In genomic region chr6:19325335-19325789, GRCh38 we compare ENCODE assay signal across 26 cellular contexts.
A peak's percentile ranks its signal among the peaks of the same experiment; 100 is the strongest.
DNase-seq lines count a peak whose midpoint lies in the region; ATAC-seq and TF ChIP-seq lines count a peak whose summit lies in the region.
"Had no signal": no experiment of that assay in that cellular context is flagged by ENCODE, and none has a peak within 500 bp of the region (broad histone marks: within the 10 kb centered on the region; RNA-seq: fewer than 3 reads in every experiment).

No MANE protein-coding gene starts in this region.

- H3K36me3 ChIP-seq in breast epithelium: no peaks in the 10 kb centered on the region
- no peaks in the 10 kb centered on the region for H3K36me3 ChIP-seq in mammary epithelial cell (ENCODE audit: insufficient read depth, low read length)
- H3K36me3 ChIP-seq in aorta (ENCODE audit: control insufficient read depth in 1 of 2, insufficient read depth in 2 of 2, low read length in 1 of 2): no peaks in the 10 kb centered on the region
- H3K36me3 ChIP-seq: BLaER1 treated with 17β-estradiol and CSF1 and Interleukin-3, amounts not matched to agents 10 nM and 100 nM; gastrocnemius medialis; lower lobe of right lung; neural progenitor cell had no signal

- in situ Hi-C loops in mammary epithelial cell (cut with MboI; ENCODE audit: low sequenced_read_pairs in 2 of 2): no loop called here

- H3K27ac Mint-ChIP-seq in chondrocyte (ENCODE audit: unreplicated experiment) (peak overlapping the region; percentile 53), mesothelial cell of epicardium (peak overlapping the region; percentile 41)
- H3K27ac Mint-ChIP-seq: activated naive CD4-positive, alpha-beta T cell treated with anti-CD3 and anti-CD28 coated beads, Interleukin-2, amount 50 U/mL, for 24 hours; activated T-helper 1 cell treated with anti-CD3 and anti-CD28 coated beads, Interleukin-12 subunit alpha, Interleukin-12 subunit beta, Interleukin-2, Interleukin-4 antibody, amounts not matched to agents 30 ng/mL and 10 ng/mL and 1 ng/mL, durations not matched to agents 14 hours and 24 hours and 36 hours; H9; neural progenitor cell; WTC11 had no signal

- H3K4me3 Mint-ChIP-seq in chondrocyte (ENCODE audit: unreplicated experiment): no peak overlapping the region
- H3K4me3 Mint-ChIP-seq in mesothelial cell of epicardium: no peak overlapping the region
- H3K4me3 Mint-ChIP-seq: activated naive CD4-positive, alpha-beta T cell treated with anti-CD3 and anti-CD28 coated beads, Interleukin-2, amount 50 U/mL, for 24 hours; activated T-helper 1 cell treated with anti-CD3 and anti-CD28 coated beads, Interleukin-12 subunit alpha, Interleukin-12 subunit beta, Interleukin-2, Interleukin-4 antibody, amounts not matched to agents 30 ng/mL and 10 ng/mL and 1 ng/mL, durations not matched to agents 14 hours and 24 hours and 36 hours; central memory CD8-positive, alpha-beta T cell; H9; neural progenitor cell; WTC11 had no signal

- no peaks in the 10 kb centered on the region for H4K20me1 ChIP-seq in mammary epithelial cell (ENCODE audit: insufficient read depth, low read length)
- H4K20me1 ChIP-seq: BLaER1 treated with 17β-estradiol and CSF1 and Interleukin-3, amounts not matched to agents 10 nM and 100 nM had no signal

- intact Hi-C loops in breast epithelium (cut with DNase I; ENCODE audit: low total_unique reads): no loop called here
- intact Hi-C loops in mammary epithelial cell (cut with micrococcal nuclease): no loop called here
- intact Hi-C loops in aorta (cut with DNase I): loop anchor here in 1 of 2 donors (10.0 kb wide), 1 partner anchor 519 kb away; no protein-coding TSS in a partner anchor

- no TSS peak for BruUV-seq in mammary epithelial cell (replicated peaks; lab: Mats Ljungman, UMichigan)

- TF ChIP-seq CTCF in breast epithelium (IDR thresholded peaks at IDR 0.05): no peak
- no peak for TF ChIP-seq CTCF in mammary epithelial cell (conservative IDR thresholded peaks at IDR 0.05 in 1 of 2, IDR thresholded peaks at IDR 0.05 in 1 of 2; ENCODE audit: extremely low read depth in 1 of 2, insufficient read depth in 1 of 2, low read depth in 1 of 2, low read length in 2 of 2)
- no peak for TF ChIP-seq CTCF in chondrocyte (IDR thresholded peaks at IDR 0.05)
- TF ChIP-seq CTCF in mesothelial cell of epicardium (IDR thresholded peaks at IDR 0.05; ENCODE audit: unreplicated experiment): no peak

- dilution Hi-C loops in mammary epithelial cell (cut with HindIII; ENCODE audit: low sequenced_read_pairs): no loop called here

- H3K9me3 ChIP-seq in breast epithelium: no peaks in the 10 kb centered on the region
- no peaks in the 10 kb centered on the region for H3K9me3 ChIP-seq in mammary epithelial cell (replicated peaks; ENCODE audit: insufficient read depth, low read length)
- no peaks in the 10 kb centered on the region for H3K9me3 ChIP-seq in aorta (ENCODE audit: control insufficient read depth, low read length)
- H3K9me3 ChIP-seq: A549; BLaER1 treated with 17β-estradiol and CSF1 and Interleukin-3, amounts not matched to agents 10 nM and 100 nM; Caco-2; gastrocnemius medialis; lower lobe of right lung had no signal

- TF ChIP-seq POLR2A in breast epithelium (IDR thresholded peaks at IDR 0.05): no peak

- no peak overlapping the region for H2AFZ ChIP-seq in mammary epithelial cell (ENCODE audit: low read depth, low read length)
- H2AFZ ChIP-seq: neural progenitor cell had no signal

- H3K4me1 ChIP-seq in breast epithelium (peaks cover 0 to 6% of the 10 kb centered on the region in 2 donors), mammary epithelial cell (ENCODE audit: insufficient read depth, low read length) (no peaks in the 10 kb centered on the region), aorta (ENCODE audit: control insufficient read depth in 1 of 2, insufficient read depth in 2 of 2, low read length in 2 of 2) (peaks cover 3 to 17% of the 10 kb centered on the region in 2 donors)
- H3K4me1 ChIP-seq: A549, Caco-2, gastrocnemius medialis had no signal

- peak in 1 of 2 donors; percentile 72 for DNase-seq in breast epithelium (ENCODE audit: low spot score in 2 of 2)
- no peak for DNase-seq in mammary epithelial cell
- DNase-seq in chondrocyte (ENCODE audit: low spot score): no peak
- no peak for DNase-seq in mesothelial cell of epicardium (ENCODE audit: low spot score in 2 of 2, unreplicated experiment in 2 of 2)
- peak in 1 of 2 donors; percentile 51 for DNase-seq in aorta
- no peak for DNase-seq in NCI-H187 (lab: John Stamatoyannopoulos, UW)
- DNase-seq in GF-D8 (lab: John Stamatoyannopoulos, UW): no peak
- DNase-seq: Caco-2; DMS79 treated with DMSO at 0.1 percent for 48 hours; effector CD4-positive, alpha-beta T cell; erythroblast; gastrocnemius medialis; H9; IMR-90; lower lobe of right lung; NCI-H1105 treated with DMSO at 0.1 percent for 48 hours; NCI-H2029 treated with DMSO at 0.1 percent for 48 hours; posterior cingulate gyrus had no signal

- no peaks in the 10 kb centered on the region for H3K36me3 Mint-ChIP-seq in chondrocyte (ENCODE audit: low read depth)
- H3K36me3 Mint-ChIP-seq in mesothelial cell of epicardium: no peaks in the 10 kb centered on the region
- H3K36me3 Mint-ChIP-seq: activated naive CD4-positive, alpha-beta T cell treated with anti-CD3 and anti-CD28 coated beads, Interleukin-2, amount 50 U/mL, for 24 hours; neural progenitor cell; WTC11 had no signal

- H3K4me3 ChIP-seq in breast epithelium: peak overlapping the region in 1 of 3 donors; percentile 26
- no peak overlapping the region for H3K4me3 ChIP-seq in mammary epithelial cell (replicated peaks in 1 of 3; ENCODE audit: insufficient read depth in 1 of 3, low read depth in 2 of 3, low read length in 3 of 3)
- no peak overlapping the region for H3K4me3 ChIP-seq in aorta (ENCODE audit: low read length in 2 of 2)
- H3K4me3 ChIP-seq: A549; BLaER1 treated with 17β-estradiol and CSF1 and Interleukin-3, amounts not matched to agents 10 nM and 100 nM; gastrocnemius medialis; lower lobe of right lung; neural progenitor cell had no signal

- H3K79me2 ChIP-seq in mammary epithelial cell (ENCODE audit: insufficient read depth, low read length): no peaks in the 10 kb centered on the region

- H3K4me2 ChIP-seq in mammary epithelial cell (ENCODE audit: insufficient read depth, low read depth, low read length): no peak overlapping the region
- H3K4me2 ChIP-seq: A549; BLaER1 treated with 17β-estradiol and CSF1 and Interleukin-3, amounts not matched to agents 10 nM and 100 nM; neural progenitor cell had no signal

- peak overlapping the region; percentile 69 to 83 for H3K27ac ChIP-seq in breast epithelium
- H3K27ac ChIP-seq in mammary epithelial cell (ENCODE audit: insufficient read depth, low read depth, low read length): no peak overlapping the region
- peak overlapping the region in 1 of 2 donors; percentile 45 for H3K27ac ChIP-seq in aorta (ENCODE audit: low read depth in 1 of 2, low read length in 2 of 2)
- H3K27ac ChIP-seq: A549; BLaER1 treated with 17β-estradiol and CSF1 and Interleukin-3, amounts not matched to agents 10 nM and 100 nM; gastrocnemius medialis; lower lobe of right lung; neural progenitor cell had no signal

- no peaks in the 10 kb centered on the region for H3K9me3 Mint-ChIP-seq in chondrocyte (ENCODE audit: low read depth)
- H3K9me3 Mint-ChIP-seq in mesothelial cell of epicardium: no peaks in the 10 kb centered on the region
- H3K9me3 Mint-ChIP-seq: activated T-helper 1 cell treated with anti-CD3 and anti-CD28 coated beads, Interleukin-12 subunit alpha, Interleukin-12 subunit beta, Interleukin-2, Interleukin-4 antibody, amounts not matched to agents 30 ng/mL and 10 ng/mL and 1 ng/mL, durations not matched to agents 14 hours and 24 hours and 36 hours; H9; WTC11 had no signal

- ATAC-seq in aorta (ENCODE audit: low FRiP score) (peak; percentile 47), HG03571 (IDR thresholded peaks at IDR 0.05; ENCODE audit: unreplicated experiment) (no peak)
- ATAC-seq: A549, gastrocnemius medialis, lower lobe of right lung, WTC11 had no signal

- WGBS in mammary epithelial cell (ENCODE audit: low coverage, missing lambda C conversion rate): 56% methylated on average over 8 of the region's 8 CpGs
- 7 to 10% methylated on average over 8 of the region's 8 CpGs for WGBS in aorta, 2 donors

- CTCF ChIA-PET in mammary epithelial cell (lab: Charles Lee; ENCODE audit: low non-redundant PET): no interaction called here

- H3K27me3 ChIP-seq in breast epithelium (no peaks in the 10 kb centered on the region), mammary epithelial cell (ENCODE audit: insufficient read depth, low read length) (no peaks in the 10 kb centered on the region), aorta (ENCODE audit: control insufficient read depth in 1 of 2, insufficient read depth in 2 of 2, low read length in 1 of 2) (no peaks in the 10 kb centered on the region)
- H3K27me3 ChIP-seq: BLaER1 treated with 17β-estradiol and CSF1 and Interleukin-3, amounts not matched to agents 10 nM and 100 nM; gastrocnemius medialis; neural progenitor cell had no signal

- H3K4me1 Mint-ChIP-seq in chondrocyte (ENCODE audit: low read depth) (peaks cover 70% of the 10 kb centered on the region), mesothelial cell of epicardium (peaks cover 42% of the 10 kb centered on the region)
- H3K4me1 Mint-ChIP-seq: activated naive CD4-positive, alpha-beta T cell treated with anti-CD3 and anti-CD28 coated beads, Interleukin-2, amount 50 U/mL, for 24 hours; central memory CD8-positive, alpha-beta T cell had no signal

- H3K9ac ChIP-seq in mammary epithelial cell (ENCODE audit: insufficient read depth, low read length): no peak overlapping the region
- H3K9ac ChIP-seq: BLaER1 treated with 17β-estradiol and CSF1 and Interleukin-3, amounts not matched to agents 10 nM and 100 nM; neural progenitor cell had no signal

- H3K27me3 Mint-ChIP-seq in chondrocyte (ENCODE audit: low read depth) (no peaks in the 10 kb centered on the region), mesothelial cell of epicardium (ENCODE audit: low read depth) (no peaks in the 10 kb centered on the region)
- H3K27me3 Mint-ChIP-seq: activated naive CD4-positive, alpha-beta T cell treated with anti-CD3 and anti-CD28 coated beads, Interleukin-2, amount 50 U/mL, for 24 hours; central memory CD8-positive, alpha-beta T cell had no signal
